ENCODE assay signal across 1 cellular context in genomic region chr3:69560818-69561217, GRCh38.
TF ChIP-seq lines count a peak whose summit lies in the region.

No MANE protein-coding gene starts in this region.

TF ChIP-seq in H1, 55 proteins besides CTCF, POLR2A, EP300 and RAD21 (continued from another document):
- TF ChIP-seq E2F6 (IDR thresholded peaks at IDR 0.05) (no peak), GABPA (IDR thresholded peaks at IDR 0.05; ENCODE audit: borderline replicate concordance, insufficient read depth, low read length) (no peak), SUZ12 (IDR thresholded peaks at IDR 0.05; ENCODE audit: low read length) (no peak), PHF8 (conservative IDR thresholded peaks at IDR 0.05; ENCODE audit: low read depth, low read length) (no peak), GTF2F1 (IDR thresholded peaks at IDR 0.05; ENCODE audit: borderline replicate concordance, low read depth, low read length) (no peak), KDM1A (IDR thresholded peaks at IDR 0.05; ENCODE audit: borderline replicate concordance, low read length) (no peak), SP1 (IDR thresholded peaks at IDR 0.05; ENCODE audit: low read depth, low read length) (no peak), SIN3A (conservative IDR thresholded peaks at IDR 0.05 in 1 of 2, IDR thresholded peaks at IDR 0.05 in 1 of 2; ENCODE audit: low read depth in 1 of 2, low read length in 2 of 2) (no peak), RXRA (IDR thresholded peaks at IDR 0.05; ENCODE audit: insufficient read depth, low read depth, low read length) (no peak)
